Comparison of ENCODE assay signal across 1 cellular context in the genomic region with DNA sequence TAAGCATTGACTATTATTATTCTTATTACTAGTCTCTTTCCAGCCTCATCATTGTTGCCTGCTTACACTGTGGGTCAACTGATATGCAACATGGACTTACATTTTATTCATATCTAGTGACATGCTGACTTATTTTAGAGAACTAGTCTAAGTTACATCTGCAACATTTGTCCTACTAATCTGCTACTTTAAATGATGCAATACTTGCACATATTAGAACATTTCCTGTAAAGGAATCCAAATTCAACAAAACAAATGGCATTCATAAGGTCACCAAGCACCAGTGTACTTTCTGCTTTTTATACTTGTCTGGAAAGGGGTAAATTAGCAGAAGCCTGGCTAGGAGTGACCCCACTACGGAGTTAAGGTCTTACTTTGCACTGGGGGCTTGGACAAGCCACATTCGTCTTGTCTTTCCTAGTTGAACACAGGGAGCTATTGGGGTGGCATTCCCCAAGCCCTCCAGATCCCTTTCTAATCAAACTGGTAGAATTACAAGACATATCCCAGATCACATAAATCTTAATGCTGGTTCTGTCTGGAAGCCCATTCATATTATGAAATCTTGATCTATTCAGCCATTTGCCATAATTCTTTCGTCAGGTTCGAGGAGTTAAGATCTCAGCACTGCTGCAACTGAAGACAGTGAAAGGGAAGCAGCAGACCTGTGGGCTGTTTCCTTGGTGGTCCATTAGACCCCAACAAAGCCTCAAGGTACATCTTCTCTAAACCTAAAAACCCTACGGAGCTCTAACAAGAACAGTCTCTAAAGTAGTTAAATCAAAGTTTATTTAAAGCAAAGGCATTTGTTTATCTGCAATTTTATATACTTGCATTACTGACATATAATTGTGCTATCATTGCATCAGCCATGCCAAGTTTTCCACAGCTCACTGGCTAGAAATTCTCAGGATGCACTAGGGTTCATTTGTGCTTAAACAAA.
TF ChIP-seq lines count a peak whose summit lies in the region.

No MANE protein-coding gene starts in this region.

TF ChIP-seq in K562, 482 proteins besides CTCF, POLR2A, EP300 and RAD21 (continued from another document and continues in another):
- TF ChIP-seq PKNOX1 (IDR thresholded peaks at IDR 0.05) (0 out of 2 replicates have a peak, but pooled peaks have one; percentile 9), PHF8 (IDR thresholded peaks at IDR 0.05; ENCODE audit: borderline replicate concordance, low read length) (no peak), GABPB2 (CRISPR knock-in tag; conservative IDR thresholded peaks at IDR 0.05) (no peak), CAMTA2 (CRISPR knock-in tag; conservative IDR thresholded peaks at IDR 0.05) (no peak), ZNF347 (CRISPR knock-in tag; IDR thresholded peaks at IDR 0.05; ENCODE audit: low read depth) (no peak), MYNN (IDR thresholded peaks at IDR 0.05) (no peak), MYNN (CRISPR knock-in tag; IDR thresholded peaks at IDR 0.05) (no peak), TFAM (CRISPR knock-in tag; conservative IDR thresholded peaks at IDR 0.05) (no peak), HMG20B (CRISPR knock-in tag; IDR thresholded peaks at IDR 0.05) (no peak), C11orf30 (IDR thresholded peaks at IDR 0.05; ENCODE audit: low read depth) (no peak), ZNF395 (CRISPR knock-in tag; IDR thresholded peaks at IDR 0.05) (peak; percentile 83; the same call in 1 of the 2 replicates), NBN (IDR thresholded peaks at IDR 0.05; ENCODE audit: low read depth) (no peak), ZEB2 (IDR thresholded peaks at IDR 0.05) (no peak), SP2 (IDR thresholded peaks at IDR 0.05; ENCODE audit: extremely low read depth, low read depth, low read length, poor library complexity, severe bottlenecking) (no peak), HNRNPLL (IDR thresholded peaks at IDR 0.05; ENCODE audit: low read depth, low read length, poor library complexity, severe bottlenecking) (no peak), ZNF695 (CRISPR knock-in tag; IDR thresholded peaks at IDR 0.05) (no peak), L3MBTL2 (IDR thresholded peaks at IDR 0.05) (no peak; the same call in 1 of the 2 replicates), HNRNPH1 (optimal IDR thresholded peaks at IDR 0.05; ENCODE audit: low read depth, low read length) (no peak), STAT5B (CRISPR knock-in tag; IDR thresholded peaks at IDR 0.05) (no peak), CSDE1 (IDR thresholded peaks at IDR 0.05) (no peak), ZNF134 (CRISPR knock-in tag; conservative IDR thresholded peaks at IDR 0.05) (no peak), CREB1 (IDR thresholded peaks at IDR 0.05) (no peak), CREB1 (CRISPR knock-in tag; IDR thresholded peaks at IDR 0.05) (no peak), GMEB1 (CRISPR knock-in tag; IDR thresholded peaks at IDR 0.05) (no peak), THRAP3 (IDR thresholded peaks at IDR 0.05; ENCODE audit: borderline replicate concordance) (no peak), ARID3B (CRISPR knock-in tag; IDR thresholded peaks at IDR 0.05; ENCODE audit: borderline replicate concordance) (no peak), E2F3 (CRISPR knock-in tag; IDR thresholded peaks at IDR 0.05) (no peak), ZNF785 (CRISPR knock-in tag; IDR thresholded peaks at IDR 0.05) (no peak), GTF2B (IDR thresholded peaks at IDR 0.05; ENCODE audit: extremely low read depth, insufficient read length) (no peak), SMARCC2 (IDR thresholded peaks at IDR 0.05; ENCODE audit: low read depth) (no peak), ELF2 (CRISPR knock-in tag; IDR thresholded peaks at IDR 0.05) (no peak), HOXB6 (CRISPR knock-in tag; IDR thresholded peaks at IDR 0.05; ENCODE audit: borderline replicate concordance) (0 out of 2 replicates have a peak, but pooled peaks have one; percentile 24), ADNP (tag; IDR thresholded peaks at IDR 0.05) (no peak), TSHZ1 (CRISPR knock-in tag; IDR thresholded peaks at IDR 0.05) (no peak)
- TF ChIP-seq, protein P1, sequence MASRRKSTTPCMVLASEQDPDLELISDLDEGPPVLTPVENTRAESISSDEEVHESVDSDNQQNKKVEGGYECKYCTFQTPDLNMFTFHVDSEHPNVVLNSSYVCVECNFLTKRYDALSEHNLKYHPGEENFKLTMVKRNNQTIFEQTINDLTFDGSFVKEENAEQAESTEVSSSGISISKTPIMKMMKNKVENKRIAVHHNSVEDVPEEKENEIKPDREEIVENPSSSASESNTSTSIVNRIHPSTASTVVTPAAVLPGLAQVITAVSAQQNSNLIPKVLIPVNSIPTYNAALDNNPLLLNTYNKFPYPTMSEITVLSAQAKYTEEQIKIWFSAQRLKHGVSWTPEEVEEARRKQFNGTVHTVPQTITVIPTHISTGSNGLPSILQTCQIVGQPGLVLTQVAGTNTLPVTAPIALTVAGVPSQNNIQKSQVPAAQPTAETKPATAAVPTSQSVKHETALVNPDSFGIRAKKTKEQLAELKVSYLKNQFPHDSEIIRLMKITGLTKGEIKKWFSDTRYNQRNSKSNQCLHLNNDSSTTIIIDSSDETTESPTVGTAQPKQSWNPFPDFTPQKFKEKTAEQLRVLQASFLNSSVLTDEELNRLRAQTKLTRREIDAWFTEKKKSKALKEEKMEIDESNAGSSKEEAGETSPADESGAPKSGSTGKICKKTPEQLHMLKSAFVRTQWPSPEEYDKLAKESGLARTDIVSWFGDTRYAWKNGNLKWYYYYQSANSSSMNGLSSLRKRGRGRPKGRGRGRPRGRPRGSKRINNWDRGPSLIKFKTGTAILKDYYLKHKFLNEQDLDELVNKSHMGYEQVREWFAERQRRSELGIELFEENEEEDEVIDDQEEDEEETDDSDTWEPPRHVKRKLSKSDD (conservative IDR thresholded peaks at IDR 0.05; ENCODE audit: low read length), result no peak
- TF ChIP-seq, protein P2, sequence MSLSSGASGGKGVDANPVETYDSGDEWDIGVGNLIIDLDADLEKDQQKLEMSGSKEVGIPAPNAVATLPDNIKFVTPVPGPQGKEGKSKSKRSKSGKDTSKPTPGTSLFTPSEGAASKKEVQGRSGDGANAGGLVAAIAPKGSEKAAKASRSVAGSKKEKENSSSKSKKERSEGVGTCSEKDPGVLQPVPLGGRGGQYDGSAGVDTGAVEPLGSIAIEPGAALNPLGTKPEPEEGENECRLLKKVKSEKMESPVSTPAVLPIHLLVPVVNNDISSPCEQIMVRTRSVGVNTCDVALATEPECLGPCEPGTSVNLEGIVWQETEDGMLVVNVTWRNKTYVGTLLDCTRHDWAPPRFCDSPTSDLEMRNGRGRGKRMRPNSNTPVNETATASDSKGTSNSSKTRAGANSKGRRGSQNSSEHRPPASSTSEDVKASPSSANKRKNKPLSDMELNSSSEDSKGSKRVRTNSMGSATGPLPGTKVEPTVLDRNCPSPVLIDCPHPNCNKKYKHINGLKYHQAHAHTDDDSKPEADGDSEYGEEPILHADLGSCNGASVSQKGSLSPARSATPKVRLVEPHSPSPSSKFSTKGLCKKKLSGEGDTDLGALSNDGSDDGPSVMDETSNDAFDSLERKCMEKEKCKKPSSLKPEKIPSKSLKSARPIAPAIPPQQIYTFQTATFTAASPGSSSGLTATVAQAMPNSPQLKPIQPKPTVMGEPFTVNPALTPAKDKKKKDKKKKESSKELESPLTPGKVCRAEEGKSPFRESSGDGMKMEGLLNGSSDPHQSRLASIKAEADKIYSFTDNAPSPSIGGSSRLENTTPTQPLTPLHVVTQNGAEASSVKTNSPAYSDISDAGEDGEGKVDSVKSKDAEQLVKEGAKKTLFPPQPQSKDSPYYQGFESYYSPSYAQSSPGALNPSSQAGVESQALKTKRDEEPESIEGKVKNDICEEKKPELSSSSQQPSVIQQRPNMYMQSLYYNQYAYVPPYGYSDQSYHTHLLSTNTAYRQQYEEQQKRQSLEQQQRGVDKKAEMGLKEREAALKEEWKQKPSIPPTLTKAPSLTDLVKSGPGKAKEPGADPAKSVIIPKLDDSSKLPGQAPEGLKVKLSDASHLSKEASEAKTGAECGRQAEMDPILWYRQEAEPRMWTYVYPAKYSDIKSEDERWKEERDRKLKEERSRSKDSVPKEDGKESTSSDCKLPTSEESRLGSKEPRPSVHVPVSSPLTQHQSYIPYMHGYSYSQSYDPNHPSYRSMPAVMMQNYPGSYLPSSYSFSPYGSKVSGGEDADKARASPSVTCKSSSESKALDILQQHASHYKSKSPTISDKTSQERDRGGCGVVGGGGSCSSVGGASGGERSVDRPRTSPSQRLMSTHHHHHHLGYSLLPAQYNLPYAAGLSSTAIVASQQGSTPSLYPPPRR (CRISPR knock-in tag; IDR thresholded peaks at IDR 0.05; ENCODE audit: borderline replicate concordance), result no peak
- TF ChIP-seq, protein P3, sequence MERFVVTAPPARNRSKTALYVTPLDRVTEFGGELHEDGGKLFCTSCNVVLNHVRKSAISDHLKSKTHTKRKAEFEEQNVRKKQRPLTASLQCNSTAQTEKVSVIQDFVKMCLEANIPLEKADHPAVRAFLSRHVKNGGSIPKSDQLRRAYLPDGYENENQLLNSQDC (CRISPR knock-in tag; IDR thresholded peaks at IDR 0.05), result no peak
- TF ChIP-seq, protein P4, sequence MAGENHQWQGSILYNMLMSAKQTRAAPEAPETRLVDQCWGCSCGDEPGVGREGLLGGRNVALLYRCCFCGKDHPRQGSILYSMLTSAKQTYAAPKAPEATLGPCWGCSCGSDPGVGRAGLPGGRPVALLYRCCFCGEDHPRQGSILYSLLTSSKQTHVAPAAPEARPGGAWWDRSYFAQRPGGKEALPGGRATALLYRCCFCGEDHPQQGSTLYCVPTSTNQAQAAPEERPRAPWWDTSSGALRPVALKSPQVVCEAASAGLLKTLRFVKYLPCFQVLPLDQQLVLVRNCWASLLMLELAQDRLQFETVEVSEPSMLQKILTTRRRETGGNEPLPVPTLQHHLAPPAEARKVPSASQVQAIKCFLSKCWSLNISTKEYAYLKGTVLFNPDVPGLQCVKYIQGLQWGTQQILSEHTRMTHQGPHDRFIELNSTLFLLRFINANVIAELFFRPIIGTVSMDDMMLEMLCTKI (IDR thresholded peaks at IDR 0.05; ENCODE audit: partially characterized antibody), result no peak
